17 cellular contexts compared by ENCODE assay signal in the genomic region with DNA sequence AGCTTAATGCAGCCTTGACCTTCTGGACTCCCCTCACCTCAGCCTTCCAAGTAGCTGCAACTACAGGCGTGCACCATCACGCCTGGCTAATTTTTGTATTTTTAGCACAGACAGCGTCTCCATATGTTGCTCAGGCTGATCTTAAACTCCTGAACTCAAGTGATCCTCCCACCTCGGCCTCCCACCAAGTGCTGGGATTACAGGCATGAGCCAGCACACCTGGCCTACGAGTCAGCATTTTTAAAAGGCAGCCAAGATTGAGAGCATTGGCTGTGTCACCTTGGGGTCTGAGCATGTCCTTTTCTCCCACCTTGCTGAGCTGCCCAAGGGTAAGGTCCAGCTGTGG.
DNase-seq lines count a peak whose midpoint lies in the region; ATAC-seq, FAIRE-seq and TF ChIP-seq lines count a peak whose summit lies in the region.
"Had no signal": no experiment of that assay in that cellular context is flagged by ENCODE, and none has a peak within 500 bp of the region (broad histone marks: within the 10 kb centered on the region; RNA-seq: fewer than 3 reads in every experiment).

No MANE protein-coding gene starts in this region.

- TF ChIP-seq RAD21 in IMR-90 (IDR thresholded peaks at IDR 0.05; ENCODE audit: low read length): no peak
- no peak for TF ChIP-seq RAD21 in H1 (IDR thresholded peaks at IDR 0.05 in 1 of 2, conservative IDR thresholded peaks at IDR 0.05 in 1 of 2; ENCODE audit: low read depth in 2 of 2, low read length in 2 of 2)

- in situ Hi-C loops in IMR-90 (cut with MboI; ENCODE audit: low sequenced_read_pairs) (no loop called here), GM13977 (cut with MboI; ENCODE audit: low pct_unique_long_range_greater_than_20kb, low sequenced_read_pairs, unreplicated experiment) (no loop called here)

- TF ChIP-seq EP300 in H1 (IDR thresholded peaks at IDR 0.05; ENCODE audit: borderline replicate concordance in 1 of 2, low read depth in 2 of 2, low read length in 2 of 2): no peak

- no peak for TF ChIP-seq CTCF in IMR-90 (conservative IDR thresholded peaks at IDR 0.05; ENCODE audit: low read depth, low read length)
- TF ChIP-seq CTCF in H1 (IDR thresholded peaks at IDR 0.05; ENCODE audit: control extremely low read depth in 1 of 3, insufficient read depth in 1 of 3, low read depth in 1 of 3, low read length in 3 of 3): no peak
- TF ChIP-seq CTCF in nephron (IDR thresholded peaks at IDR 0.05; ENCODE audit: unreplicated experiment in 3 of 3): no peak
- TF ChIP-seq CTCF in GM13977 (IDR thresholded peaks at IDR 0.05; ENCODE audit: extremely low read depth, insufficient read depth, missing control alignments): no peak

- H4K20me1 ChIP-seq in IMR-90 (ENCODE audit: insufficient read depth, low read length): peaks cover 45% of the 10 kb centered on the region
- no peaks in the 10 kb centered on the region for H4K20me1 ChIP-seq in H1 (replicated peaks in 1 of 2; ENCODE audit: control insufficient read depth in 1 of 2, insufficient read depth in 2 of 2, low read length in 2 of 2)

- H2BK120ac ChIP-seq in IMR-90 (ENCODE audit: low read depth, low read length): peak overlapping the region; percentile 42
- no peak overlapping the region for H2BK120ac ChIP-seq in H1 (replicated peaks; ENCODE audit: low read depth, low read length)

- H3K9me3 ChIP-seq in IMR-90 (ENCODE audit: control insufficient read depth, insufficient read depth, low read length) (no peaks in the 10 kb centered on the region), H1 (ENCODE audit: insufficient read depth in 2 of 2, low read depth in 1 of 2, low read length in 1 of 2) (peaks cover 3 to 9% of the 10 kb centered on the region in 2 experiments; a peak in 3 of 4 replicates)
- H3K9me3 ChIP-seq: thoracic aorta had no signal

- H3K4me1 ChIP-seq in ACC112 (ENCODE audit: control insufficient read depth, insufficient read depth, low read length, unreplicated experiment) (peaks cover 52% of the 10 kb centered on the region), IMR-90 (ENCODE audit: control insufficient read depth, insufficient read depth, low read length) (peaks cover 28% of the 10 kb centered on the region), H1 (replicated peaks in 1 of 4; ENCODE audit: control insufficient read depth in 3 of 4, insufficient read depth in 4 of 4, low read length in 3 of 4) (peaks cover 0 to 7% (median 0%) of the 10 kb centered on the region in 4 experiments; a peak in 1 of 7 replicates)

- H3K56ac ChIP-seq in IMR-90 (ENCODE audit: extremely low read depth, insufficient read depth, low read length): no peak overlapping the region
- H3K56ac ChIP-seq in H1 (replicated peaks; ENCODE audit: insufficient read length, low read depth, low read length): no peak overlapping the region

- ATAC-seq in IMR-90 (ENCODE audit: low read depth): no peak
- no peak for ATAC-seq in HG02623 (IDR thresholded peaks at IDR 0.05; ENCODE audit: unreplicated experiment)
- no peak for ATAC-seq in HG02884 (IDR thresholded peaks at IDR 0.05; ENCODE audit: unreplicated experiment)

- intact Hi-C loops in IMR-90 (cut with micrococcal nuclease): loop anchor here (2.0 kb wide), 1 partner anchor 17 kb away; no protein-coding TSS in a partner anchor

- H3K79me1 ChIP-seq in IMR-90 (ENCODE audit: low read depth in 1 of 2, low read length in 2 of 2) (peaks cover 28 to 66% of the 10 kb centered on the region in 2 experiments; a peak in 3 of 4 replicates), H1 (ENCODE audit: low read depth, low read length) (no peaks in the 10 kb centered on the region)

- H3K27ac ChIP-seq in ACC112 (ENCODE audit: low read depth, low read length) (peak overlapping the region; percentile 93), IMR-90 (ENCODE audit: insufficient read depth, low read length) (peak overlapping the region; percentile 94; the same call in 1 of the 2 replicates), H1 (ENCODE audit: low read depth, low read length) (no peak overlapping the region)
- H3K27ac ChIP-seq: thoracic aorta had no signal

- H2BK12ac ChIP-seq in H1 (ENCODE audit: low read depth, low read length): peak overlapping the region; percentile 20; the same call in 1 of the 2 replicates

- DNase-seq in IMR-90 (no peak), H1 (ENCODE audit: low read depth in 1 of 2, low spot score in 2 of 2) (no peak), GM13977 (ENCODE audit: low spot score) (no peak), NOMO-1 treated with dmso at 0.1 percent for 144 hours (lab: John Stamatoyannopoulos, UW; ENCODE audit: unreplicated experiment) (no peak)
- DNase-seq: anterior cingulate cortex; effector memory CD4-positive, alpha-beta T cell; NCI-H1105; NCI-H526 treated with DMSO at 0.1 percent for 48 hours; SHP77; stimulated activated CD4-positive, alpha-beta T cell treated with anti-CD3 and anti-CD28 coated beads, Interleukin-12 subunit alpha, Interleukin-12 subunit beta, amount 100 ng/mL, for 4 hours; T-helper 9 cell had no signal

- H2AK5ac ChIP-seq in IMR-90 (ENCODE audit: low read depth, low read length) (peak overlapping the region; percentile 5; the same call in 1 of the 2 replicates), H1 (ENCODE audit: low read depth, low read length) (no peak overlapping the region)

- CTCF ChIA-PET in IMR-90 (lab: Yijun Ruan, JAX): no interaction called here
- CTCF ChIA-PET in H1 (lab: Charles Lee; ENCODE audit: partially characterized antibody): no interaction called here

- no peaks in the 10 kb centered on the region for H3K27me3 Mint-ChIP-seq in nephron (ENCODE audit: low read depth)

- H3K27me3 ChIP-seq in ACC112 (ENCODE audit: insufficient read depth, low read length): no peaks in the 10 kb centered on the region
- no peaks in the 10 kb centered on the region for H3K27me3 ChIP-seq in IMR-90 (ENCODE audit: control insufficient read depth, insufficient read depth, low read length)
- no peaks in the 10 kb centered on the region for H3K27me3 ChIP-seq in H1 (replicated peaks in 1 of 4; ENCODE audit: control insufficient read depth in 3 of 4, extremely low read depth in 1 of 4, insufficient read depth in 3 of 4, low read length in 3 of 4)

- H3K14ac ChIP-seq in IMR-90 (replicated peaks; ENCODE audit: low read depth, low read length): peak overlapping the region; percentile 62; the same call in 1 of the 2 replicates
- no peak overlapping the region for H3K14ac ChIP-seq in H1 (ENCODE audit: insufficient read length)

- no peak overlapping the region for H3K4me3 Mint-ChIP-seq in nephron

- peak overlapping the region; percentile 62 for H3K4me3 ChIP-seq in ACC112 (ENCODE audit: low read depth, low read length)
- no peak overlapping the region for H3K4me3 ChIP-seq in IMR-90 (ENCODE audit: insufficient read depth, low read depth, low read length)
- no peak overlapping the region for H3K4me3 ChIP-seq in H1 (ENCODE audit: extremely low read depth in 1 of 4, insufficient read depth in 2 of 4, low read depth in 3 of 4, low read length in 4 of 4)
- H3K4me3 ChIP-seq: thoracic aorta had no signal

- no peak overlapping the region for H2AFZ ChIP-seq in ACC112 (ENCODE audit: low read length, unreplicated experiment)
- H2AFZ ChIP-seq in IMR-90 (replicated peaks; ENCODE audit: low read length, poor library complexity): peak overlapping the region; percentile 2
- no peak overlapping the region for H2AFZ ChIP-seq in H1 (ENCODE audit: low read length)

- peaks cover 40% of the 10 kb centered on the region for H3K36me3 Mint-ChIP-seq in nephron (ENCODE audit: low read depth)

- H3K18ac ChIP-seq in IMR-90 (ENCODE audit: low read depth, low read length) (peak overlapping the region; percentile 86), H1 (ENCODE audit: extremely low read depth, low read length) (no peak overlapping the region)

- H3K4me2 ChIP-seq in IMR-90 (ENCODE audit: low read depth, low read length) (peak overlapping the region; percentile 61), H1 (ENCODE audit: insufficient read depth in 1 of 2, low read depth in 2 of 2, low read length in 2 of 2) (no peak overlapping the region)

- H3K9me3 Mint-ChIP-seq in nephron: peaks cover 23% of the 10 kb centered on the region
- H3K9me3 Mint-ChIP-seq: activated T-helper 2 cell treated with anti-CD3 and anti-CD28 coated beads, Interferon-gamma antibody, Interleukin-2, Interleukin-4, amounts not matched to agents 10 μg/mL and 5 μg/mL and 100 μg/mL, durations not matched to agents 14 hours and 24 hours and 36 hours had no signal

- H4K91ac ChIP-seq in IMR-90 (ENCODE audit: insufficient read depth, low read depth, low read length): peak overlapping the region; percentile 10; the same call in 1 of the 2 replicates
- H4K91ac ChIP-seq in H1 (replicated peaks; ENCODE audit: insufficient read length, low read length): no peak overlapping the region

- H3K9ac ChIP-seq in IMR-90 (ENCODE audit: low read depth, low read length) (no peak overlapping the region), H1 (replicated peaks in 1 of 4; ENCODE audit: extremely low read depth in 1 of 4, low read depth in 3 of 4, low read length in 3 of 4) (no peak overlapping the region)

- H3K36me3 ChIP-seq in ACC112 (ENCODE audit: insufficient read depth, low read length) (0 out of 2 replicates have a peak, but pooled peaks cover 3% of the 10 kb centered on the region), IMR-90 (ENCODE audit: control insufficient read depth, insufficient read depth, low read length) (no peaks in the 10 kb centered on the region), H1 (ENCODE audit: control insufficient read depth in 2 of 4, insufficient read depth in 4 of 4, low read length in 3 of 4) (no peaks in the 10 kb centered on the region)
- H3K36me3 ChIP-seq: thoracic aorta had no signal

- H2BK20ac ChIP-seq in IMR-90 (ENCODE audit: low read depth, low read length) (peak overlapping the region; percentile 69; the same call in 1 of the 2 replicates), H1 (ENCODE audit: low read length) (0 out of 2 replicates have a peak overlapping the region, but pooled peaks have one; percentile 51)

- peak overlapping the region; percentile 27 for H3K4ac ChIP-seq in IMR-90 (ENCODE audit: low read depth, low read length)
- no peak overlapping the region for H3K4ac ChIP-seq in H1 (replicated peaks; ENCODE audit: insufficient read length, low read depth, low read length)

- H3K27ac Mint-ChIP-seq in nephron: peak overlapping the region; percentile 80 to 91 (median 84)
- H3K27ac Mint-ChIP-seq: activated T-helper 2 cell treated with anti-CD3 and anti-CD28 coated beads, Interferon-gamma antibody, Interleukin-2, Interleukin-4, amounts not matched to agents 10 μg/mL and 5 μg/mL and 100 μg/mL, durations not matched to agents 14 hours and 24 hours and 36 hours had no signal

- H2AK9ac ChIP-seq in IMR-90 (replicated peaks; ENCODE audit: low read depth, low read length, poor library complexity): peak overlapping the region; percentile 25

- no TSS peak for BruUV-seq in IMR-90 (replicated peaks; lab: Mats Ljungman, UMichigan)

- POLR2A ChIA-PET in IMR-90 (lab: Charles Lee; ENCODE audit: unreplicated experiment) (interaction anchor here (0.6 kb wide), 1 partner anchor 158 kb away, joined by 4 read pairs; no protein-coding TSS in a partner anchor), H1 (lab: Charles Lee; ENCODE audit: partially characterized antibody) (no interaction called here)

- WGBS in IMR-90 (ENCODE audit: extremely low coverage in 2 of 2, insufficient read length in 1 of 2), 2 experiments: 60% methylated on average over 5 of the region's 5 CpGs; no CpG with 5 or more reads in 1 of the 2 experiments
- WGBS in H1 (ENCODE audit: extremely low coverage in 1 of 2, insufficient coverage in 1 of 2, insufficient read length in 1 of 2, insufficient replicate concordance in 2 of 2, low coverage in 1 of 2, low lambda C conversion rate in 2 of 2, missing lambda C conversion rate in 1 of 2), 2 experiments: 91% methylated on average over 5 of the region's 5 CpGs; no CpG with 5 or more reads in 1 of the 2 experiments

- dilution Hi-C loops in IMR-90 (cut with HindIII; ENCODE audit: low sequenced_read_pairs, unreplicated experiment): no loop called here

- FAIRE-seq in H1 (lab: Jason Lieb, UNC): no peak

- H4K8ac ChIP-seq in IMR-90 (ENCODE audit: low read depth in 2 of 2, low read length in 2 of 2) (peak overlapping the region in 1 of 2 experiments; percentile 10; a peak in 2 of 4 replicates), H1 (ENCODE audit: extremely low read depth, insufficient read depth, low read length) (no peak overlapping the region)

- H3K4me1 Mint-ChIP-seq in nephron: peaks cover 70% of the 10 kb centered on the region

- H4K5ac ChIP-seq in IMR-90 (ENCODE audit: low read depth, low read length) (peak overlapping the region; percentile 89), H1 (ENCODE audit: insufficient read length, low read depth, low read length) (no peak overlapping the region)

- H3K23me2 ChIP-seq in H1 (ENCODE audit: low read depth, low read length): no peaks in the 10 kb centered on the region

- H3K79me2 ChIP-seq in ACC112 (ENCODE audit: control insufficient read depth, insufficient read depth, low read length, unreplicated experiment) (peaks cover 68% of the 10 kb centered on the region), H1 (ENCODE audit: control insufficient read depth in 1 of 2, insufficient read depth in 2 of 2, low read length in 2 of 2) (no peaks in the 10 kb centered on the region)

- TF ChIP-seq POLR2A in IMR-90 (IDR thresholded peaks at IDR 0.05; ENCODE audit: low read depth, low read length) (no peak), H1 (IDR thresholded peaks at IDR 0.05; ENCODE audit: control extremely low read depth in 1 of 2, low read depth in 2 of 2, low read length in 2 of 2) (no peak)

- peaks cover 30% of the 10 kb centered on the region for H3K9me1 ChIP-seq in IMR-90 (ENCODE audit: insufficient read depth, low read length)

- H3K23ac ChIP-seq in IMR-90 (ENCODE audit: low read depth, low read length): no peak overlapping the region
- no peak overlapping the region for H3K23ac ChIP-seq in H1 (ENCODE audit: insufficient read length)

- H2BK15ac ChIP-seq in IMR-90 (ENCODE audit: low read depth, low read length) (0 out of 3 replicates have a peak overlapping the region, but pooled peaks have one; percentile 27), H1 (ENCODE audit: low read length) (no peak overlapping the region)

- H2BK5ac ChIP-seq in IMR-90 (ENCODE audit: low read depth, low read length, poor library complexity, severe bottlenecking) (peak overlapping the region; percentile 22), H1 (ENCODE audit: low read depth, low read length) (no peak overlapping the region)
